Comparison of ENCODE assay signal across 32 cellular contexts in genomic region chr18:28457784-28458183, GRCh38.
"Had no signal": no experiment of that assay in that cellular context is flagged by ENCODE, and none has a peak within 500 bp of the region (broad histone marks: within the 10 kb centered on the region; RNA-seq: fewer than 3 reads in every experiment).

No MANE protein-coding gene starts in this region.

- H3K4me3 Mint-ChIP-seq: activated B cell treated with CpG ODN at 0.5 μM for 24 hours; activated CD8-positive, alpha-beta T cell treated with anti-CD3 and anti-CD28 coated beads for 36 hours; activated naive CD8-positive, alpha-beta T cell; activated T-cell treated with anti-CD3 and anti-CD28 coated beads, Interleukin-2, amount 50 U/mL, for 4 hours; activated T-helper 17 cell treated with anti-CD3 and anti-CD28 coated beads, Interleukin-2, amount 50 U/mL, for 72 hours; central memory CD8-positive, alpha-beta T cell; effector memory CD8-positive, alpha-beta T cell; T-helper 17 cell; T-helper 2 cell treated with Interferon-gamma antibody and Interleukin-4, amounts not matched to agents 5 μg/mL and 100 μg/mL, for 36 hours had no signal

- DNase-seq: activated B cell treated with CpG ODN at 0.5 μM for 24 hours; activated CD4-positive, alpha-beta T cell treated with anti-CD3 and anti-CD28 coated beads for 48 hours; activated CD4-positive, alpha-beta T cell treated with anti-CD3 and anti-CD28 coated beads, Interleukin-2, amount 50 U/mL, for 1 hour; activated CD4-positive, alpha-beta T cell treated with anti-CD3 and anti-CD28 coated beads, Interleukin-2, amount 50 U/mL, for 48 hours; activated CD8-positive, alpha-beta memory T cell treated with anti-CD3 and anti-CD28 coated beads for 24 hours; activated CD8-positive, alpha-beta T cell treated with anti-CD3 and anti-CD28 coated beads for 36 hours; activated effector memory CD4-positive, alpha-beta T cell treated with Interleukin-2 at 50 U/mL for 16 hours; activated gamma-delta T cell treated with Interleukin-2 at 50 U/mL for 16 hours; activated naive CD4-positive, alpha-beta T cell treated with anti-CD3 and anti-CD28 coated beads, Interleukin-2, amount 50 U/mL, for 16 hours; activated naive CD4-positive, alpha-beta T cell treated with Interleukin-2 at 50 U/mL for 16 hours; activated T-cell treated with anti-CD3 and anti-CD28 coated beads, Interleukin-2, amount 50 U/mL, for 4 hours; amniotic stem cell; anterior cingulate cortex; brain microvascular endothelial cell; cortex of kidney; dermis blood vessel endothelial cell; effector CD4-positive, alpha-beta T cell; effector memory CD8-positive, alpha-beta T cell; erythroblast; foreskin keratinocyte; gastrocnemius medialis; glutamatergic neuron; heart left ventricle; T-helper 17 cell; T1000; WERI-Rb-1 had no signal

- H3K4me1 Mint-ChIP-seq: activated B cell treated with CpG ODN at 0.5 μM for 24 hours; activated T-helper 17 cell treated with anti-CD3 and anti-CD28 coated beads, Interleukin-2, amount 50 U/mL, for 72 hours; central memory CD8-positive, alpha-beta T cell; T-helper 17 cell had no signal

- H3K27ac Mint-ChIP-seq: activated B cell treated with CpG ODN at 0.5 μM for 24 hours; activated CD8-positive, alpha-beta T cell treated with anti-CD3 and anti-CD28 coated beads for 36 hours; activated naive CD8-positive, alpha-beta T cell; activated T-helper 17 cell treated with anti-CD3 and anti-CD28 coated beads, Interleukin-2, amount 50 U/mL, for 72 hours; effector memory CD8-positive, alpha-beta T cell; T-helper 17 cell; T-helper 2 cell treated with Interferon-gamma antibody and Interleukin-4, amounts not matched to agents 5 μg/mL and 100 μg/mL, for 36 hours had no signal

- H3K36me3 Mint-ChIP-seq: activated naive CD8-positive, alpha-beta T cell had no signal

- H3K27ac ChIP-seq: brain microvascular endothelial cell, esophagus muscularis mucosa, foreskin keratinocyte, gastrocnemius medialis, heart left ventricle, WERI-Rb-1 had no signal

- H3K27me3 Mint-ChIP-seq: activated B cell treated with CpG ODN at 0.5 μM for 24 hours; activated CD8-positive, alpha-beta T cell treated with anti-CD3 and anti-CD28 coated beads for 36 hours; activated naive CD8-positive, alpha-beta T cell; activated T-helper 17 cell treated with anti-CD3 and anti-CD28 coated beads, Interleukin-2, amount 50 U/mL, for 72 hours; central memory CD8-positive, alpha-beta T cell; effector memory CD8-positive, alpha-beta T cell; T-helper 17 cell had no signal

- H3K4me3 ChIP-seq: esophagus muscularis mucosa, gastrocnemius medialis, heart left ventricle had no signal

- H3K36me3 ChIP-seq: brain microvascular endothelial cell, esophagus muscularis mucosa, gastrocnemius medialis, heart left ventricle, WERI-Rb-1 had no signal

- H3K4me1 ChIP-seq: esophagus muscularis mucosa, foreskin keratinocyte, gastrocnemius medialis, heart left ventricle had no signal

- ATAC-seq: activated CD4-positive, CD25-positive, alpha-beta regulatory T cell treated with anti-CD3 and anti-CD28 coated beads, Interleukin-2, amount 50 U/mL, for 24 hours; activated CD8-positive, alpha-beta T cell treated with anti-CD3 and anti-CD28 coated beads for 36 hours; activated T-cell treated with anti-CD3 and anti-CD28 coated beads, Interleukin-2, amount 50 U/mL, for 4 hours; activated T-helper 17 cell treated with anti-CD3 and anti-CD28 coated beads, Interleukin-2, amount 50 U/mL, for 72 hours; effector memory CD8-positive, alpha-beta T cell; foreskin keratinocyte; gastrocnemius medialis; heart left ventricle; T-helper 17 cell had no signal

- H3K27me3 ChIP-seq: brain microvascular endothelial cell, esophagus muscularis mucosa, foreskin keratinocyte, gastrocnemius medialis, heart left ventricle had no signal

- H3K9me3 ChIP-seq: esophagus muscularis mucosa, gastrocnemius medialis, heart left ventricle had no signal
